ENCODE assay signal across 11 cellular contexts in genomic region chr18:79356435-79356834, GRCh38. TPM values are rescaled to one million over a fixed set of nuclear protein-coding genes. Genes with fewer than 3 reads are reported as not detected.
DNase-seq lines count a peak whose midpoint lies in the region; ATAC-seq and TF ChIP-seq lines count a peak whose summit lies in the region.
"Had no signal": no experiment of that assay in that cellular context is flagged by ENCODE, and none has a peak within 500 bp of the region (broad histone marks: within the 10 kb centered on the region; RNA-seq: fewer than 3 reads in every experiment).

No MANE protein-coding gene starts in this region.

- no peak overlapping the region for H3K4me3 ChIP-seq in hepatocyte
- H3K4me3 ChIP-seq: GM23248 had no signal

- POLR2A ChIA-PET in activated naive CD8-positive, alpha-beta T cell treated with anti-CD3 and anti-CD28 coated beads, Interleukin-2, amount 10 ng/mL, durations not matched to agents 7 days and 5 days (lab: Charles Lee), result no interaction called here

- 87% methylated on average over 5 of the region's 5 CpGs for WGBS in hepatocyte (ENCODE audit: low lambda C conversion rate, missing lambda C conversion rate)

- peak overlapping the region; percentile 36 for H3K27ac Mint-ChIP-seq in activated naive CD8-positive, alpha-beta T cell treated with anti-CD3 and anti-CD28 coated beads, Interleukin-2, amount 10 ng/mL, durations not matched to agents 7 days and 5 days
- H3K27ac Mint-ChIP-seq in activated naive CD8-positive, alpha-beta T cell treated with anti-CD3 and anti-CD28 coated beads, Interleukin-2, amount 50 U/mL, for 24 hours, result no peak overlapping the region
- H3K27ac Mint-ChIP-seq in stimulated activated naive B cell treated with anti-CD40 and anti-IgM and Interleukin-4, amounts not matched to agents 10 μg/mL and 1 μg/mL and 100 μg/mL, for 72 hours, result peak overlapping the region; percentile 11

- H3K9me3 ChIP-seq in hepatocyte (ENCODE audit: low read depth), result no peaks in the 10 kb centered on the region

- no peak for ATAC-seq in activated naive CD8-positive, alpha-beta T cell treated with anti-CD3 and anti-CD28 coated beads, Interleukin-2, amount 10 ng/mL, durations not matched to agents 7 days and 5 days (ENCODE audit: low read depth)
- ATAC-seq in activated naive CD8-positive, alpha-beta T cell treated with anti-CD3 and anti-CD28 coated beads, Interleukin-2, amount 50 U/mL, for 24 hours, result no peak
- peak; percentile 75 for ATAC-seq in HG02571 (IDR thresholded peaks at IDR 0.05; ENCODE audit: unreplicated experiment)
- ATAC-seq in HG03342 (IDR thresholded peaks at IDR 0.05; ENCODE audit: unreplicated experiment), result peak; percentile 96
- peak; percentile 36 to 77 for ATAC-seq in stimulated activated naive B cell treated with anti-CD40 and anti-IgM and Interleukin-4, amounts not matched to agents 10 μg/mL and 1 μg/mL and 100 μg/mL, for 72 hours (replicated peaks)

- H3K36me3 ChIP-seq in hepatocyte (replicated peaks; ENCODE audit: insufficient read depth, low read depth), result no peaks in the 10 kb centered on the region

- no peaks in the 10 kb centered on the region for H3K9me3 Mint-ChIP-seq in activated naive CD8-positive, alpha-beta T cell treated with anti-CD3 and anti-CD28 coated beads, Interleukin-2, amount 10 ng/mL, durations not matched to agents 7 days and 5 days
- no peaks in the 10 kb centered on the region for H3K9me3 Mint-ChIP-seq in activated naive CD8-positive, alpha-beta T cell treated with anti-CD3 and anti-CD28 coated beads, Interleukin-2, amount 50 U/mL, for 24 hours
- H3K9me3 Mint-ChIP-seq in stimulated activated naive B cell treated with anti-CD40 and anti-IgM and Interleukin-4, amounts not matched to agents 10 μg/mL and 1 μg/mL and 100 μg/mL, for 72 hours, result no peaks in the 10 kb centered on the region

- no peaks in the 10 kb centered on the region for H3K4me1 Mint-ChIP-seq in activated naive CD8-positive, alpha-beta T cell treated with anti-CD3 and anti-CD28 coated beads, Interleukin-2, amount 10 ng/mL, durations not matched to agents 7 days and 5 days
- H3K4me1 Mint-ChIP-seq in activated naive CD8-positive, alpha-beta T cell treated with anti-CD3 and anti-CD28 coated beads, Interleukin-2, amount 50 U/mL, for 24 hours, result no peaks in the 10 kb centered on the region
- no peaks in the 10 kb centered on the region for H3K4me1 Mint-ChIP-seq in stimulated activated naive B cell treated with anti-CD40 and anti-IgM and Interleukin-4, amounts not matched to agents 10 μg/mL and 1 μg/mL and 100 μg/mL, for 72 hours

- no peak for TF ChIP-seq CTCF in hepatocyte (IDR thresholded peaks at IDR 0.05; ENCODE audit: poor library complexity)

- no peak overlapping the region for H3K4me3 Mint-ChIP-seq in activated naive CD8-positive, alpha-beta T cell treated with anti-CD3 and anti-CD28 coated beads, Interleukin-2, amount 10 ng/mL, durations not matched to agents 7 days and 5 days
- H3K4me3 Mint-ChIP-seq in activated naive CD8-positive, alpha-beta T cell treated with anti-CD3 and anti-CD28 coated beads, Interleukin-2, amount 50 U/mL, for 24 hours, result no peak overlapping the region
- H3K4me3 Mint-ChIP-seq in stimulated activated naive B cell treated with anti-CD40 and anti-IgM and Interleukin-4, amounts not matched to agents 10 μg/mL and 1 μg/mL and 100 μg/mL, for 72 hours, result no peak overlapping the region

- H4K20me1 ChIP-seq in hepatocyte (ENCODE audit: insufficient read depth, poor library complexity, severe bottlenecking), result no peaks in the 10 kb centered on the region

- no peaks in the 10 kb centered on the region for H3K27me3 Mint-ChIP-seq in activated naive CD8-positive, alpha-beta T cell treated with anti-CD3 and anti-CD28 coated beads, Interleukin-2, amount 10 ng/mL, durations not matched to agents 7 days and 5 days
- H3K27me3 Mint-ChIP-seq in activated naive CD8-positive, alpha-beta T cell treated with anti-CD3 and anti-CD28 coated beads, Interleukin-2, amount 50 U/mL, for 24 hours, result no peaks in the 10 kb centered on the region
- no peaks in the 10 kb centered on the region for H3K27me3 Mint-ChIP-seq in stimulated activated naive B cell treated with anti-CD40 and anti-IgM and Interleukin-4, amounts not matched to agents 10 μg/mL and 1 μg/mL and 100 μg/mL, for 72 hours

- no peak overlapping the region for H3K27ac ChIP-seq in hepatocyte
- H3K27ac ChIP-seq: epithelial cell of prostate, GM23248 had no signal

- no peak overlapping the region for H3K4me2 ChIP-seq in hepatocyte

- H3K79me2 ChIP-seq in hepatocyte, result no peaks in the 10 kb centered on the region

- no peaks in the 10 kb centered on the region for H3K36me3 Mint-ChIP-seq in activated naive CD8-positive, alpha-beta T cell treated with anti-CD3 and anti-CD28 coated beads, Interleukin-2, amount 10 ng/mL, durations not matched to agents 7 days and 5 days
- peaks cover 19% of the 10 kb centered on the region for H3K36me3 Mint-ChIP-seq in activated naive CD8-positive, alpha-beta T cell treated with anti-CD3 and anti-CD28 coated beads, Interleukin-2, amount 50 U/mL, for 24 hours (ENCODE audit: low read depth)
- peaks cover 21 to 41% of the 10 kb centered on the region in 2 donors for H3K36me3 Mint-ChIP-seq in stimulated activated naive B cell treated with anti-CD40 and anti-IgM and Interleukin-4, amounts not matched to agents 10 μg/mL and 1 μg/mL and 100 μg/mL, for 72 hours

- no peaks in the 10 kb centered on the region for H3K4me1 ChIP-seq in hepatocyte (ENCODE audit: insufficient read depth)

- H3K27me3 ChIP-seq in hepatocyte, result no peaks in the 10 kb centered on the region

- H3K9me2 ChIP-seq in hepatocyte (replicated peaks; ENCODE audit: insufficient read depth), result no peaks in the 10 kb centered on the region

- no peak overlapping the region for H2AFZ ChIP-seq in hepatocyte
- H2AFZ ChIP-seq: GM23248 had no signal

- DNase-seq in activated naive CD8-positive, alpha-beta T cell treated with anti-CD3 and anti-CD28 coated beads, Interleukin-2, amount 10 ng/mL, durations not matched to agents 7 days and 5 days, result no peak
- DNase-seq in activated naive CD8-positive, alpha-beta T cell treated with anti-CD3 and anti-CD28 coated beads, Interleukin-2, amount 50 U/mL, for 24 hours, result no peak
- no peak for DNase-seq in stimulated activated naive B cell treated with anti-CD40 and anti-IgM and Interleukin-4, amounts not matched to agents 10 μg/mL and 1 μg/mL and 100 μg/mL, for 72 hours
- DNase-seq in activated CD8-positive, alpha-beta memory T cell treated with anti-CD3 and anti-CD28 coated beads, Interleukin-2, amount 50 U/mL, for 4 hours, result no peak
- DNase-seq in hepatocyte (ENCODE audit: low spot score), result no peak
- DNase-seq in NCI-H524 treated with DMSO at 0.1 percent for 48 hours (lab: John Stamatoyannopoulos, UW), result no peak
- DNase-seq: GM23248, NCI-H510A treated with DMSO at 0.1 percent for 48 hours had no signal

RNA-seq across cellular contexts. Expression of gene NFATC1, which starts 39.3 kb away (rescaled TPM):
- total RNA-seq in activated naive CD8-positive, alpha-beta T cell treated with anti-CD3 and anti-CD28 coated beads, Interleukin-2, amount 10 ng/mL, durations not matched to agents 7 days and 5 days, result 10 to 100 TPM; 46.9 to 50.8 TPM
- 0.60 and 4.2 TPM in 2 replicates for total RNA-seq in hepatocyte
- 11.3 and 14.7 TPM in 2 replicates for polyA plus RNA-seq in hepatocyte

Comparison
In these comparisons a context has a peak if more than half of its experiments do, and no peak if none do; other contexts are left out.
1. ATAC-seq: peak in HG02571 (single experiment), HG03342 (single experiment) and stimulated activated naive B cell treated with anti-CD40 and anti-IgM and Interleukin-4, amounts not matched to agents 10 μg/mL and 1 μg/mL and 100 μg/mL, for 72 hours (2 of 2); none in activated naive CD8-positive, alpha-beta T cell treated with anti-CD3 and anti-CD28 coated beads, Interleukin-2, amount 10 ng/mL, durations not matched to agents 7 days and 5 days (single experiment) and activated naive CD8-positive, alpha-beta T cell treated with anti-CD3 and anti-CD28 coated beads, Interleukin-2, amount 50 U/mL, for 24 hours (single experiment).